1 cellular context compared by ENCODE assay signal in the genomic region with DNA sequence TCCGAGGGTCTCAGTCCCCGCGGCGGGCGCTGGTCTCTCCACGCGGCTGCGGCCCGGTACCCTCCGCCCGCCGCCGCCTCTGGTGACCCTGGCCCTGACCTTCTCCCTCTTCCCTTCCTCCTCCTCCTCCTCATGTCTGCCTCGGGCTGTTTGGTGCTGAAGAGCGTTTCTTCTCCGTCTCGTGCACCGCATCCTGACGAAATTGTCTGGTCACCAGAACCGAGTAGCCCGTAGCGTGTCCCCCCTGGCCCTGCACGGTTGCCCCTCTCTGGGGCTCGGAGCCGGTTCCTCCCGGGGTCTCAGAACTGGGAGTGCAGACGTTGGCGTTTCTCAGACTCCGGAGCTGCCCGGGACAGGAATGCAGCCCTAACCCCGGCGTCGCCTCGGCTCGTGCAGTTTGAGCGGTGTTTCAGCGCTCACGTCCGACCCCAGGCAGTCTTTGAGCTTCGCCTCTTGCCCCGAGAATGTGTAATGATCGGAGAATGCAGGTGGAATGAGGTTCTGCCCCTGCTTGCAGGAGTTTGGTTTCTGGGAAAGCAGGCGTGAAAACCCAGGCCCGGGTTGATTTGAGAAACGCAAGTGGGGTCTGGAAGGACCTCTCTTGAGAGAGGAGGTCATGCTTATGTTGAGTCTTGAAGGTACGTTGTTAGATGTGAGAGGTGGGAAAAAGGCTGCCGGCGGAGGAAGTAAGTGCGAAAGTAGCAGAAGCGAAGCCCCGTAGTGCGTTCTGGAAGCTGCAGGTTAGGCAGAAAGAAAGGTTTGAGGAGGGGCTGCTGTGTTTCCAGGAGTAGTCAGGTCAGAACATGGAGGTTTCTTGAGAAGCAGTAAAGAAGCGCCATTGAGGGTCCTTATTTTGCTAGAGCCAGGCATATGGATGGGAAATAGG.
TF ChIP-seq lines count a peak whose summit lies in the region.

No MANE protein-coding gene starts in this region.

TF ChIP-seq in HCT116, 20 proteins besides CTCF, POLR2A, EP300 and RAD21 (continued from another document):
- TF ChIP-seq, protein P1, sequence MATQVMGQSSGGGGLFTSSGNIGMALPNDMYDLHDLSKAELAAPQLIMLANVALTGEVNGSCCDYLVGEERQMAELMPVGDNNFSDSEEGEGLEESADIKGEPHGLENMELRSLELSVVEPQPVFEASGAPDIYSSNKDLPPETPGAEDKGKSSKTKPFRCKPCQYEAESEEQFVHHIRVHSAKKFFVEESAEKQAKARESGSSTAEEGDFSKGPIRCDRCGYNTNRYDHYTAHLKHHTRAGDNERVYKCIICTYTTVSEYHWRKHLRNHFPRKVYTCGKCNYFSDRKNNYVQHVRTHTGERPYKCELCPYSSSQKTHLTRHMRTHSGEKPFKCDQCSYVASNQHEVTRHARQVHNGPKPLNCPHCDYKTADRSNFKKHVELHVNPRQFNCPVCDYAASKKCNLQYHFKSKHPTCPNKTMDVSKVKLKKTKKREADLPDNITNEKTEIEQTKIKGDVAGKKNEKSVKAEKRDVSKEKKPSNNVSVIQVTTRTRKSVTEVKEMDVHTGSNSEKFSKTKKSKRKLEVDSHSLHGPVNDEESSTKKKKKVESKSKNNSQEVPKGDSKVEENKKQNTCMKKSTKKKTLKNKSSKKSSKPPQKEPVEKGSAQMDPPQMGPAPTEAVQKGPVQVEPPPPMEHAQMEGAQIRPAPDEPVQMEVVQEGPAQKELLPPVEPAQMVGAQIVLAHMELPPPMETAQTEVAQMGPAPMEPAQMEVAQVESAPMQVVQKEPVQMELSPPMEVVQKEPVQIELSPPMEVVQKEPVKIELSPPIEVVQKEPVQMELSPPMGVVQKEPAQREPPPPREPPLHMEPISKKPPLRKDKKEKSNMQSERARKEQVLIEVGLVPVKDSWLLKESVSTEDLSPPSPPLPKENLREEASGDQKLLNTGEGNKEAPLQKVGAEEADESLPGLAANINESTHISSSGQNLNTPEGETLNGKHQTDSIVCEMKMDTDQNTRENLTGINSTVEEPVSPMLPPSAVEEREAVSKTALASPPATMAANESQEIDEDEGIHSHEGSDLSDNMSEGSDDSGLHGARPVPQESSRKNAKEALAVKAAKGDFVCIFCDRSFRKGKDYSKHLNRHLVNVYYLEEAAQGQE (IDR thresholded peaks at IDR 0.05; ENCODE audit: low read depth): no peak
TF ChIP-seq in HCT116: peak in this region for 1.
